Comparison of ENCODE assay signal across 9 cellular contexts in genomic region chr11:108871152-108871551, GRCh38.
A peak's percentile ranks its signal among the peaks of the same experiment; 100 is the strongest.
DNase-seq lines count a peak whose midpoint lies in the region; ATAC-seq and TF ChIP-seq lines count a peak whose summit lies in the region.
"Had no signal": no experiment of that assay in that cellular context is flagged by ENCODE, and none has a peak within 500 bp of the region (broad histone marks: within the 10 kb centered on the region; RNA-seq: fewer than 3 reads in every experiment).

No MANE protein-coding gene starts in this region.

- H3K4me3 ChIP-seq in stomach: no peak overlapping the region

- TF ChIP-seq CTCF in LNCAP (IDR thresholded peaks at IDR 0.05) (peak; percentile 64), stomach (IDR thresholded peaks at IDR 0.05) (peak in 2 of 7 experiments; percentile 24)

- no peak overlapping the region for H3K4me3 Mint-ChIP-seq in activated T-helper 17 cell treated with anti-CD3 and anti-CD28 coated beads, Interleukin-2, amount 50 U/mL, for 72 hours

- peak; percentile 67 for ATAC-seq in activated T-helper 17 cell treated with anti-CD3 and anti-CD28 coated beads, Interleukin-2, amount 50 U/mL, for 72 hours (replicated peaks)
- no peak for ATAC-seq in GM18517 (IDR thresholded peaks at IDR 0.05; ENCODE audit: unreplicated experiment)

- H3K27me3 ChIP-seq in stomach: no peaks in the 10 kb centered on the region

- no peak for TF ChIP-seq POLR2A in stomach (IDR thresholded peaks at IDR 0.05)

- DNase-seq in NCI-H1417 (lab: John Stamatoyannopoulos, UW): peak in 2 of 3 experiments; percentile 24 to 59
- DNase-seq in NCI-H1417 treated with DMSO at 0.1 percent for 48 hours (lab: John Stamatoyannopoulos, UW): no peak
- peak; percentile 55 for DNase-seq in left kidney (ENCODE audit: low read depth, low spot score)
- no peak for DNase-seq in stomach
- DNase-seq in SIG-M5 treated with dmso at 0.1 percent for 504 hours (lab: John Stamatoyannopoulos, UW; ENCODE audit: unreplicated experiment): no peak

- no peak overlapping the region for H3K27ac Mint-ChIP-seq in activated T-helper 17 cell treated with anti-CD3 and anti-CD28 coated beads, Interleukin-2, amount 50 U/mL, for 72 hours
- H3K27ac Mint-ChIP-seq: CD4-positive, CD25-positive, alpha-beta regulatory T cell had no signal

- no peak overlapping the region for H3K27ac ChIP-seq in stomach

- no peaks in the 10 kb centered on the region for H3K9me3 ChIP-seq in stomach

- no peaks in the 10 kb centered on the region for H3K36me3 ChIP-seq in stomach

- H3K4me1 Mint-ChIP-seq in activated T-helper 17 cell treated with anti-CD3 and anti-CD28 coated beads, Interleukin-2, amount 50 U/mL, for 72 hours: peaks cover 23% of the 10 kb centered on the region

- peaks cover 0 to 7% (median 0%) of the 10 kb centered on the region in 4 donors for H3K4me1 ChIP-seq in stomach

- intact Hi-C loops in stomach (cut with DNase I; ENCODE audit: low total_unique reads): no loop called here

- H3K27me3 Mint-ChIP-seq in activated T-helper 17 cell treated with anti-CD3 and anti-CD28 coated beads, Interleukin-2, amount 50 U/mL, for 72 hours: no peaks in the 10 kb centered on the region
- H3K27me3 Mint-ChIP-seq: CD4-positive, CD25-positive, alpha-beta regulatory T cell had no signal

- TF ChIP-seq EP300 in stomach (IDR thresholded peaks at IDR 0.05): no peak

- H3K36me3 Mint-ChIP-seq in activated T-helper 17 cell treated with anti-CD3 and anti-CD28 coated beads, Interleukin-2, amount 50 U/mL, for 72 hours (ENCODE audit: low read depth): no peaks in the 10 kb centered on the region

- H3K9me3 Mint-ChIP-seq in activated T-helper 17 cell treated with anti-CD3 and anti-CD28 coated beads, Interleukin-2, amount 50 U/mL, for 72 hours: no peaks in the 10 kb centered on the region
- H3K9me3 Mint-ChIP-seq: CD4-positive, CD25-positive, alpha-beta regulatory T cell had no signal

Comparison
In these comparisons a context has a peak if more than half of its experiments do, and no peak if none do; other contexts are left out.
1. DNase-seq: peak in NCI-H1417 (2 of 3) and left kidney (single experiment); none in NCI-H1417 treated with DMSO at 0.1 percent for 48 hours (single experiment), stomach (single experiment) and SIG-M5 treated with dmso at 0.1 percent for 504 hours (single experiment).